24 cellular contexts compared by ENCODE assay signal in the genomic region with DNA sequence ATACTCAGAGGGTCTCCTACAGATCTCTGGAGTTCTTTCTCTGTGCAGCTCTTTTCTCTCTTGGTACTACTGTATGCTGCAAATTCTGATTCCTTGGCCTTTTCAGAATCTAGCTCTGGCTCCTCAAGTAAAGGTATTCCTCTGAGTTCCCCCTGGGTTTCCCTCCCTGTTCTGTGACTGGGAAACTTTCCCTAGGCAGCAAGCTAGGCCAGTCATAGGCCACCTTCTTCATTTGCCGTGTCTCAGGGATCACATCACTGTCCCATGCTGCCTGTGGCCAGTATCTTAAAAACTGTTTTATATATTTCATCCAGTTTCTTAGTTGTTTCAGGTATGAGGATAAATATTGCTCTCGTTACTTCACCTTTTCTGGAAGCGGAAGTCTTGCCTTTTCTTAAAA.
"Had no signal": no experiment of that assay in that cellular context is flagged by ENCODE, and none has a peak within 500 bp of the region (broad histone marks: within the 10 kb centered on the region; RNA-seq: fewer than 3 reads in every experiment).

No MANE protein-coding gene starts in this region.

- H3K4me2 ChIP-seq: smooth muscle cell had no signal

- H3K4me1 ChIP-seq: breast epithelium, colonic mucosa had no signal

- H3K27me3 Mint-ChIP-seq: activated CD4-positive, alpha-beta memory T cell treated with anti-CD3 and anti-CD28 coated beads for 36 hours; activated CD8-positive, alpha-beta memory T cell treated with anti-CD3 and anti-CD28 coated beads, Interleukin-2, amount 10 ng/mL, durations not matched to agents 7 days and 5 days had no signal

- H3K27ac Mint-ChIP-seq: activated CD4-positive, alpha-beta memory T cell treated with anti-CD3 and anti-CD28 coated beads for 36 hours; activated CD8-positive, alpha-beta memory T cell treated with anti-CD3 and anti-CD28 coated beads, Interleukin-2, amount 10 ng/mL, durations not matched to agents 7 days and 5 days had no signal

- H3K27me3 ChIP-seq: breast epithelium, colonic mucosa, dorsolateral prefrontal cortex, esophagus muscularis mucosa, gastrocnemius medialis, stomach, suprapubic skin, tibial nerve had no signal

- DNase-seq: activated CD4-positive, alpha-beta memory T cell treated with anti-CD3 and anti-CD28 coated beads for 36 hours; activated CD4-positive, alpha-beta T cell treated with anti-CD3 and anti-CD28 coated beads for 48 hours; activated CD4-positive, CD25-positive, alpha-beta regulatory T cell; activated CD8-positive, alpha-beta memory T cell treated with anti-CD3 and anti-CD28 coated beads, Interleukin-2, amount 10 ng/mL, durations not matched to agents 7 days and 5 days; activated naive CD4-positive, alpha-beta T cell treated with anti-CD3 and anti-CD28 coated beads, Interleukin-2, amount 50 U/mL, for 16 hours; activated T-cell treated with anti-CD3 and anti-CD28 coated beads for 4 hours; amniotic stem cell; colonic mucosa; dorsolateral prefrontal cortex; gastrocnemius medialis; hippocampal formation; kidney glomerular epithelial cell; left ventricle myocardium inferior; nucleus accumbens; posterior cingulate gyrus; stimulated activated CD4-positive, alpha-beta T cell treated with anti-CD3 and anti-CD28 coated beads, Interleukin-15, amount 100 ng/mL, for 24 hours; stomach; T1000 had no signal

- H3K36me3 Mint-ChIP-seq: activated CD4-positive, alpha-beta memory T cell treated with anti-CD3 and anti-CD28 coated beads for 36 hours; activated CD8-positive, alpha-beta memory T cell treated with anti-CD3 and anti-CD28 coated beads, Interleukin-2, amount 10 ng/mL, durations not matched to agents 7 days and 5 days had no signal

- H3K9me3 Mint-ChIP-seq: activated CD4-positive, alpha-beta memory T cell treated with anti-CD3 and anti-CD28 coated beads for 36 hours had no signal

- H3K4me3 Mint-ChIP-seq: activated CD4-positive, alpha-beta memory T cell treated with anti-CD3 and anti-CD28 coated beads for 36 hours; activated CD8-positive, alpha-beta memory T cell treated with anti-CD3 and anti-CD28 coated beads, Interleukin-2, amount 10 ng/mL, durations not matched to agents 7 days and 5 days had no signal

- ATAC-seq: activated CD8-positive, alpha-beta memory T cell treated with anti-CD3 and anti-CD28 coated beads, Interleukin-2, amount 10 ng/mL, durations not matched to agents 7 days and 5 days; gastrocnemius medialis; sciatic nerve had no signal

- H3K36me3 ChIP-seq: breast epithelium, colonic mucosa, esophagus muscularis mucosa, gastrocnemius medialis, left ventricle myocardium inferior, stomach, suprapubic skin, tibial nerve had no signal

- H3K27ac ChIP-seq: breast epithelium, colonic mucosa, dorsolateral prefrontal cortex, esophagus muscularis mucosa, gastrocnemius medialis, left ventricle myocardium inferior, stomach, suprapubic skin, tibial nerve had no signal

- H3K4me3 ChIP-seq: breast epithelium, colonic mucosa, dorsolateral prefrontal cortex, esophagus muscularis mucosa, gastrocnemius medialis, left ventricle myocardium inferior, smooth muscle cell, stomach, suprapubic skin, tibial nerve had no signal
